ENCODE assay signal across 1 cellular context in genomic region chr3:197549261-197549885, GRCh38.
TF ChIP-seq lines count a peak whose summit lies in the region.

No MANE protein-coding gene starts in this region.

TF ChIP-seq in WTC11, 78 proteins besides CTCF, POLR2A, EP300 and RAD21:
- TF ChIP-seq ATF2 (CRISPR knock-in tag; IDR thresholded peaks at IDR 0.05; ENCODE audit: borderline replicate concordance, low read depth), result no peak
- no peak for TF ChIP-seq ARID4B (CRISPR knock-in tag; IDR thresholded peaks at IDR 0.05; ENCODE audit: borderline replicate concordance)
- TF ChIP-seq ATF3 (CRISPR knock-in tag; conservative IDR thresholded peaks at IDR 0.05), result no peak
- TF ChIP-seq ZNF423 (CRISPR knock-in tag; IDR thresholded peaks at IDR 0.05), result peak; percentile 92
